8 cellular contexts compared by ENCODE assay signal in genomic region chr2:195657634-195658540, GRCh38. TPM values are rescaled to one million over a fixed set of nuclear protein-coding genes. Genes with fewer than 3 reads are reported as not detected.
DNase-seq lines count a peak whose midpoint lies in the region; ATAC-seq and TF ChIP-seq lines count a peak whose summit lies in the region.

No MANE protein-coding gene starts in this region.

- no peaks in the 10 kb centered on the region for H3K9me2 ChIP-seq in HCT116 (ENCODE audit: insufficient read depth)

- CTCF ChIA-PET in GM10248 (lab: Yijun Ruan, JAX): interaction anchor here (1.0 to 4.0 kb wide), 4 partner anchors 10 to 160 kb away, joined by 3 to 38 read pairs (median 4); no protein-coding TSS in a partner anchor
- CTCF ChIA-PET in HCT116 (lab: Charles Lee): no interaction called here

- TF ChIP-seq CTCF in GM10248 (IDR thresholded peaks at IDR 0.05; ENCODE audit: control extremely low read depth, extremely low read depth, low read depth, missing control alignments): no peak
- TF ChIP-seq CTCF in HCT116 (IDR thresholded peaks at IDR 0.05 in 2 of 3, conservative IDR thresholded peaks at IDR 0.05 in 1 of 3; ENCODE audit: borderline replicate concordance in 1 of 3, insufficient read depth in 1 of 3, low read depth in 2 of 3, low read length in 2 of 3): no peak
- TF ChIP-seq CTCF in astrocyte of the cerebellum (IDR thresholded peaks at IDR 0.05; ENCODE audit: low read depth, low read length, missing control alignments): no peak
- no peak for TF ChIP-seq CTCF in gastrocnemius medialis (IDR thresholded peaks at IDR 0.05 in 4 of 5, conservative IDR thresholded peaks at IDR 0.05 in 1 of 5)

- TF ChIP-seq POLR2A in HCT116 (IDR thresholded peaks at IDR 0.05; ENCODE audit: borderline replicate concordance, extremely low read depth, insufficient read depth, insufficient read length): no peak
- TF ChIP-seq POLR2A in gastrocnemius medialis (IDR thresholded peaks at IDR 0.05): peak; percentile 31 to 51

- TSS peak; percentile 42 for BruUV-seq in HCT116 (replicated peaks; lab: Mats Ljungman, UMichigan)

- RAD21 ChIA-PET in HCT116 (lab: Charles Lee; ENCODE audit: low non-redundant PET in 1 of 2, low total read pairs in 2 of 2, uncharacterized antibody in 2 of 2, unreplicated experiment in 2 of 2): no interaction called here

- H3K4me1 ChIP-seq in HCT116 (ENCODE audit: control insufficient read depth in 1 of 2, insufficient read depth in 2 of 2, low read length in 2 of 2) (peaks cover 11 to 17% of the 10 kb centered on the region in 2 experiments; a peak in 3 of 4 replicates), iPS DF 6.9 (ENCODE audit: control insufficient read depth, insufficient read depth, low read length) (peaks cover 1% of the 10 kb centered on the region; the same call in 1 of the 2 replicates), gastrocnemius medialis (peaks cover 23% of the 10 kb centered on the region in 2 donors)

- no peak overlapping the region for H2AFZ ChIP-seq in HCT116 (ENCODE audit: low read depth, low read length, poor library complexity, severe bottlenecking)

- ATAC-seq in HCT116 (peak; percentile 23), gastrocnemius medialis (peak; percentile 40)

- no CpG with 5 or more reads among the region's 66 CpGs for WGBS in iPS DF 6.9 (ENCODE audit: insufficient coverage, insufficient read length)

- peaks cover 52% of the 10 kb centered on the region for H3K79me2 ChIP-seq in HCT116 (ENCODE audit: insufficient read depth, low read length)

- H3K9me3 ChIP-seq in HCT116 (ENCODE audit: control insufficient read depth in 1 of 2, insufficient read depth in 1 of 2, low read depth in 1 of 2, low read length in 2 of 2) (no peaks in the 10 kb centered on the region), iPS DF 6.9 (ENCODE audit: control insufficient read depth, insufficient read depth, low read length) (no peaks in the 10 kb centered on the region), gastrocnemius medialis (no peaks in the 10 kb centered on the region)

- no peaks in the 10 kb centered on the region for H3K27me3 ChIP-seq in HCT116 (ENCODE audit: insufficient read depth, low read length)
- H3K27me3 ChIP-seq in iPS DF 6.9 (ENCODE audit: control insufficient read depth, insufficient read depth, low read length): no peaks in the 10 kb centered on the region
- no peaks in the 10 kb centered on the region for H3K27me3 ChIP-seq in gastrocnemius medialis

- H3K4me2 ChIP-seq in HCT116 (ENCODE audit: low read length): peak overlapping the region; percentile 83

- H3K9ac ChIP-seq in HCT116 (ENCODE audit: low read length): peak overlapping the region; percentile 76

- H3K27ac ChIP-seq in HCT116 (ENCODE audit: low read depth, low read length): peak overlapping the region; percentile 87
- H3K27ac ChIP-seq in iPS DF 6.9 (ENCODE audit: low read length): no peak overlapping the region
- H3K27ac ChIP-seq in gastrocnemius medialis: peak overlapping the region; percentile 92 to 97 (median 96)

- POLR2A ChIA-PET in GM10248 (lab: Yijun Ruan, JAX) (no interaction called here), HCT116 (lab: Charles Lee) (interaction anchor here (1.4 to 1.8 kb wide), 2 partner anchors 8 to 124 kb away, joined by 10 to 12 read pairs; no protein-coding TSS in a partner anchor)

- intact Hi-C loops in HCT116 (cut with micrococcal nuclease) (loop anchor here (5.0 kb wide), 1 partner anchor 246 kb away; no protein-coding TSS in a partner anchor), gastrocnemius medialis (cut with DNase I; ENCODE audit: low total_unique reads) (loop anchor here (5.0 to 10.0 kb wide), 4 partner anchors 161 to 1527 kb away; partner anchors contain the start of genes DNAH7 and STK17B)

- no peak for TF ChIP-seq RAD21 in HCT116 (IDR thresholded peaks at IDR 0.05; ENCODE audit: low read depth)

- peak; percentile 34 for DNase-seq in GM10248 (ENCODE audit: extremely low spot score)
- no peak for DNase-seq in HCT116 (ENCODE audit: low read depth, low spot score)
- DNase-seq in MV-4-11 (lab: John Stamatoyannopoulos, UW): peak; percentile 68
- DNase-seq in T-helper 9 cell: peak; percentile 42
- DNase-seq in astrocyte of the cerebellum (ENCODE audit: low read depth): peak; percentile 78
- no peak for DNase-seq in iPS DF 6.9 (ENCODE audit: low read depth, low spot score)
- peak; percentile 69 to 81 for DNase-seq in gastrocnemius medialis
- DNase-seq in middle frontal gyrus (ENCODE audit: extremely low spot score, low spot score): no peak

- H3K4me3 ChIP-seq in HCT116 (replicated peaks in 1 of 2; ENCODE audit: low read depth in 1 of 2, low read length in 2 of 2): peak overlapping the region; percentile 66 to 80
- peak overlapping the region; percentile 90 for H3K4me3 ChIP-seq in astrocyte of the cerebellum (ENCODE audit: low read depth, low read length)
- H3K4me3 ChIP-seq in iPS DF 6.9 (ENCODE audit: low read length): peak overlapping the region; percentile 92
- H3K4me3 ChIP-seq in gastrocnemius medialis: peak overlapping the region; percentile 80 to 94 (median 88)

- H3K36me3 ChIP-seq in HCT116 (ENCODE audit: control insufficient read depth in 1 of 2, insufficient read depth in 2 of 2, low read length in 2 of 2) (no peaks in the 10 kb centered on the region), iPS DF 6.9 (ENCODE audit: control insufficient read depth, insufficient read depth, low read length) (no peaks in the 10 kb centered on the region), gastrocnemius medialis (no peaks in the 10 kb centered on the region)

- no peaks in the 10 kb centered on the region for H4K20me1 ChIP-seq in HCT116 (ENCODE audit: insufficient read depth)

- in situ Hi-C loops in astrocyte of the cerebellum (cut with HindIII; ENCODE audit: low sequenced_read_pairs): no loop called here
- in situ Hi-C loops in gastrocnemius medialis (cut with MboI; ENCODE audit: low sequenced_read_pairs in 4 of 4): no loop called here

TF ChIP-seq in HCT116, 20 proteins besides CTCF, POLR2A, EP300 and RAD21 (continues in another document):
- no peak for TF ChIP-seq EGR1 (IDR thresholded peaks at IDR 0.05; ENCODE audit: low read depth)
- TF ChIP-seq EZH2 (IDR thresholded peaks at IDR 0.05): no peak
- TF ChIP-seq, protein P1, sequence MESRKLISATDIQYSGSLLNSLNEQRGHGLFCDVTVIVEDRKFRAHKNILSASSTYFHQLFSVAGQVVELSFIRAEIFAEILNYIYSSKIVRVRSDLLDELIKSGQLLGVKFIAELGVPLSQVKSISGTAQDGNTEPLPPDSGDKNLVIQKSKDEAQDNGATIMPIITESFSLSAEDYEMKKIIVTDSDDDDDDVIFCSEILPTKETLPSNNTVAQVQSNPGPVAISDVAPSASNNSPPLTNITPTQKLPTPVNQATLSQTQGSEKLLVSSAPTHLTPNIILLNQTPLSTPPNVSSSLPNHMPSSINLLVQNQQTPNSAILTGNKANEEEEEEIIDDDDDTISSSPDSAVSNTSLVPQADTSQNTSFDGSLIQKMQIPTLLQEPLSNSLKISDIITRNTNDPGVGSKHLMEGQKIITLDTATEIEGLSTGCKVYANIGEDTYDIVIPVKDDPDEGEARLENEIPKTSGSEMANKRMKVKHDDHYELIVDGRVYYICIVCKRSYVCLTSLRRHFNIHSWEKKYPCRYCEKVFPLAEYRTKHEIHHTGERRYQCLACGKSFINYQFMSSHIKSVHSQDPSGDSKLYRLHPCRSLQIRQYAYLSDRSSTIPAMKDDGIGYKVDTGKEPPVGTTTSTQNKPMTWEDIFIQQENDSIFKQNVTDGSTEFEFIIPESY (IDR thresholded peaks at IDR 0.05; ENCODE audit: extremely low read depth, insufficient replicate concordance, low read length): no peak
- no peak for TF ChIP-seq CBX3 (IDR thresholded peaks at IDR 0.05; ENCODE audit: low read depth)
- no peak for TF ChIP-seq YY1 (IDR thresholded peaks at IDR 0.05; ENCODE audit: extremely low read depth, insufficient replicate concordance, low read depth, low read length)
- TF ChIP-seq, protein P2, sequence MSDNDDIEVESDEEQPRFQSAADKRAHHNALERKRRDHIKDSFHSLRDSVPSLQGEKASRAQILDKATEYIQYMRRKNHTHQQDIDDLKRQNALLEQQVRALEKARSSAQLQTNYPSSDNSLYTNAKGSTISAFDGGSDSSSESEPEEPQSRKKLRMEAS (IDR thresholded peaks at IDR 0.05): peak; percentile 87
- TF ChIP-seq POLR2AphosphoS5 (IDR thresholded peaks at IDR 0.05; ENCODE audit: low read depth, low read length): peak; percentile 37; the same call in 1 of the 2 replicates
- peak; percentile 17; the same call in 1 of the 2 replicates for TF ChIP-seq SIN3A (IDR thresholded peaks at IDR 0.05; ENCODE audit: low read depth)
- TF ChIP-seq JUND (IDR thresholded peaks at IDR 0.05): no peak
- TF ChIP-seq EZH2phosphoT487 (IDR thresholded peaks at IDR 0.05; ENCODE audit: borderline replicate concordance): no peak
- TF ChIP-seq SRF (IDR thresholded peaks at IDR 0.05; ENCODE audit: low read depth): no peak
- no peak for TF ChIP-seq ZNF274 (IDR thresholded peaks at IDR 0.05; ENCODE audit: low read depth, low read length)
- TF ChIP-seq ZFX (IDR thresholded peaks at IDR 0.05): peak; percentile 66
- no peak for TF ChIP-seq REST (IDR thresholded peaks at IDR 0.05; ENCODE audit: low read depth)

RNA-seq across cellular contexts. Expression of gene SLC39A10, which starts 0.9 kb away (rescaled TPM):
- total RNA-seq in HCT116 (2021; ENCODE audit: unreplicated experiment) (59.0 TPM), gastrocnemius medialis (1 to 10 TPM; 1.6 to 3.5 (median 2.1) TPM)
- 9.2 and 10.9 TPM in 2 replicates for polyA plus RNA-seq in HCT116 (2012)

Comparison
In these comparisons a context has a peak if more than half of its experiments do, and no peak if none do; other contexts are left out.
1. DNase-seq: peak in GM10248 (single experiment), MV-4-11 (single experiment), T-helper 9 cell (single experiment), astrocyte of the cerebellum (single experiment) and gastrocnemius medialis (2 of 2); none in HCT116 (single experiment), iPS DF 6.9 (single experiment) and middle frontal gyrus (single experiment).
2. RNA of gene SLC39A10, which starts 0.9 kb away (total RNA-seq): 59.0 TPM in HCT116 (single experiment); 1.6 to 3.5 TPM in gastrocnemius medialis; every median in the first group is over 10 times any median in the second.
3. Peak in every context shown above with its lines, with median percentiles within 50 percentile points of each other: H3K4me3 ChIP-seq.